18 cellular contexts compared by ENCODE assay signal in the genomic region with DNA sequence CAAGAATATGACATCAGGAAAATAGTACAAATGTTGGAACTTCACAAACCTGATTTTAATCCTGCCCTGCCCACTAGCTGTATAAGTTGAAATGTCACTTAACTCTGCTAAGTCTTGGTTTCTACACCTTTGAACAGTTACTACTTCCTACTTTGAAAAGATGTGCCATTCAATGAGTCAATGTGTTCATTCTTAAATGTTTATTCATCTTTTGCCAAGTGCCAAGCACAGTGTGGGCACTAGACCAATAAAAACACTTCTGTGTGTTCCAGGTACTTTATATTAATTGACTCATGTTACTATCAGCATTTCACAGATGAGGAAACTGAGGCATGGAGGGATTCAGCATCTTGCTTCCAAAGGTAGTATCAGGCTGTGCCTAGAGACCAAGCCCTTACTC. TPM values are rescaled to one million over a fixed set of nuclear protein-coding genes. Genes with fewer than 3 reads are reported as not detected.
A peak's percentile ranks its signal among the peaks of the same experiment; 100 is the strongest.
DNase-seq lines count a peak whose midpoint lies in the region; ATAC-seq, FAIRE-seq and TF ChIP-seq lines count a peak whose summit lies in the region.
"Had no signal": no experiment of that assay in that cellular context is flagged by ENCODE, and none has a peak within 500 bp of the region (broad histone marks: within the 10 kb centered on the region; RNA-seq: fewer than 3 reads in every experiment).

No MANE protein-coding gene starts in this region.

- H3K9me3 Mint-ChIP-seq in activated T-cell treated with anti-CD3 and anti-CD28 coated beads, Interleukin-2, amount 50 U/mL, for 72 hours = no peaks in the 10 kb centered on the region
- H3K9me3 Mint-ChIP-seq in stimulated activated naive CD8-positive, alpha-beta T cell treated with anti-CD3 and anti-CD28 coated beads, Interleukin-15, amount 100 ng/mL, for 72 hours = no peaks in the 10 kb centered on the region
- H3K9me3 Mint-ChIP-seq: mesothelial cell of epicardium had no signal

- no peak overlapping the region for H3K27ac ChIP-seq in HepG2 (ENCODE audit: extremely low read length, insufficient read depth, low read length)
- H3K27ac ChIP-seq: PC-9, right lobe of liver, SK-N-MC, WERI-Rb-1 had no signal

- BruUV-seq in HepG2 (replicated peaks; lab: Mats Ljungman, UMichigan) = no TSS peak

- peak overlapping the region; percentile 76 for H3K27ac Mint-ChIP-seq in activated T-cell treated with anti-CD3 and anti-CD28 coated beads, Interleukin-2, amount 50 U/mL, for 72 hours
- H3K27ac Mint-ChIP-seq in stimulated activated naive CD8-positive, alpha-beta T cell treated with anti-CD3 and anti-CD28 coated beads, Interleukin-15, amount 100 ng/mL, for 72 hours = no peak overlapping the region

- ATAC-seq in activated T-cell treated with anti-CD3 and anti-CD28 coated beads, Interleukin-2, amount 50 U/mL, for 72 hours (replicated peaks in 1 of 2) = peak; percentile 30 to 33
- ATAC-seq in stimulated activated naive CD8-positive, alpha-beta T cell treated with anti-CD3 and anti-CD28 coated beads, Interleukin-15, amount 100 ng/mL, for 72 hours = no peak
- no peak for ATAC-seq in HepG2

- peaks cover 3% of the 10 kb centered on the region for H4K20me1 ChIP-seq in Loucy (ENCODE audit: insufficient read depth, low read length, poor library complexity, severe bottlenecking)
- H4K20me1 ChIP-seq in HepG2 (ENCODE audit: insufficient read depth, low read length) = no peaks in the 10 kb centered on the region

- DNase-seq in activated T-cell treated with anti-CD3 and anti-CD28 coated beads, Interleukin-2, amount 50 U/mL, for 72 hours = no peak
- DNase-seq in activated T-cell treated with anti-CD3 and anti-CD28 coated beads, Interleukin-2, amount 50 U/mL, for 48 hours = no peak
- DNase-seq in dermis blood vessel endothelial cell (peak; percentile 74), renal cortical epithelial cell (ENCODE audit: low read depth) (peak; percentile 23), T1000 (lab: John Stamatoyannopoulos, UW) (no peak), HepG2 (ENCODE audit: low spot score) (no peak)
- no peak for DNase-seq in stimulated activated naive CD8-positive, alpha-beta T cell treated with anti-CD3 and anti-CD28 coated beads, Interleukin-15, amount 100 ng/mL, for 72 hours
- DNase-seq: NCI-H1105, NCI-H2107, NCI-H69, PC-9, WERI-Rb-1 had no signal

- H3K4me3 ChIP-seq in Loucy (ENCODE audit: low read length, poor library complexity, severe bottlenecking) (peak overlapping the region; percentile 69), HepG2 (replicated peaks in 1 of 3; ENCODE audit: insufficient read depth in 1 of 3, low read depth in 2 of 3, low read length in 3 of 3) (no peak overlapping the region)
- H3K4me3 ChIP-seq: PC-9, right lobe of liver, SK-N-MC had no signal

- no peak overlapping the region; the same call in 1 of the 2 replicates for H2AFZ ChIP-seq in Loucy (ENCODE audit: low read length)
- H2AFZ ChIP-seq in HepG2 (ENCODE audit: low read length) = no peak overlapping the region
- H2AFZ ChIP-seq: PC-9 had no signal

- POLR2A ChIA-PET in HepG2 (lab: Yijun Ruan, JAX) = no interaction called here

- CTCF ChIA-PET in HepG2 (lab: Yijun Ruan, JAX; ENCODE audit: low intra/inter-chr PET ratio, low total read pairs) = no interaction called here

- FAIRE-seq in HepG2 (lab: Jason Lieb, UNC) = no peak
- FAIRE-seq: islet of Langerhans had no signal

- intact Hi-C loops in HepG2 (cut with micrococcal nuclease; ENCODE audit: unreplicated experiment) = no loop called here

- peaks cover 5% of the 10 kb centered on the region; the same call in 1 of the 2 replicates for H3F3A ChIP-seq in Loucy (ENCODE audit: low read depth)

- no peaks in the 10 kb centered on the region for H3K27me3 ChIP-seq in Loucy (ENCODE audit: insufficient read depth, low read length, poor library complexity, severe bottlenecking)
- H3K27me3 ChIP-seq in HepG2 (ENCODE audit: control insufficient read depth in 1 of 2, insufficient read depth in 2 of 2, low read length in 2 of 2) = no peaks in the 10 kb centered on the region
- H3K27me3 ChIP-seq: right lobe of liver had no signal

- in situ Hi-C loops in HepG2 (cut with HindIII; ENCODE audit: extremely low pct_ligation_motif_present, low pct_unique_long_range_greater_than_20kb) = loop anchor here (10.0 to 25.0 kb wide), 2 partner anchors 453 to 711 kb away; partner anchors contain the start of gene PTGS1

- TF ChIP-seq EP300 in HepG2 (IDR thresholded peaks at IDR 0.05; ENCODE audit: low read depth in 2 of 2, low read length in 2 of 2) (no peak), HepG2 (CRISPR knock-in tag; IDR thresholded peaks at IDR 0.05; ENCODE audit: borderline replicate concordance) (no peak)

- no peak overlapping the region for H3K4me3 Mint-ChIP-seq in activated T-cell treated with anti-CD3 and anti-CD28 coated beads, Interleukin-2, amount 50 U/mL, for 72 hours
- H3K4me3 Mint-ChIP-seq in stimulated activated naive CD8-positive, alpha-beta T cell treated with anti-CD3 and anti-CD28 coated beads, Interleukin-15, amount 100 ng/mL, for 72 hours = no peak overlapping the region
- H3K4me3 Mint-ChIP-seq: mesothelial cell of epicardium had no signal

- H3K27me3 Mint-ChIP-seq in activated T-cell treated with anti-CD3 and anti-CD28 coated beads, Interleukin-2, amount 50 U/mL, for 72 hours (ENCODE audit: low read depth) = no peaks in the 10 kb centered on the region
- H3K27me3 Mint-ChIP-seq in stimulated activated naive CD8-positive, alpha-beta T cell treated with anti-CD3 and anti-CD28 coated beads, Interleukin-15, amount 100 ng/mL, for 72 hours = no peaks in the 10 kb centered on the region

- H3K36me3 ChIP-seq in Loucy (ENCODE audit: insufficient read depth, low read length) (peaks cover 18% of the 10 kb centered on the region), HepG2 (replicated peaks in 1 of 2; ENCODE audit: control insufficient read depth in 1 of 2, insufficient read depth in 2 of 2, low read length in 2 of 2) (peaks cover 3 to 17% of the 10 kb centered on the region in 2 experiments; a peak in 4 of 5 replicates)

- TF ChIP-seq CTCF in Loucy (conservative IDR thresholded peaks at IDR 0.05; ENCODE audit: low read length) (no peak), HepG2 (CRISPR knock-in tag; IDR thresholded peaks at IDR 0.05) (no peak)

- H3K36me3 Mint-ChIP-seq in activated T-cell treated with anti-CD3 and anti-CD28 coated beads, Interleukin-2, amount 50 U/mL, for 72 hours (ENCODE audit: insufficient read depth in 2 of 2) = peaks cover 7 to 10% of the 10 kb centered on the region in 2 donors

- TF ChIP-seq POLR2A in HepG2 (IDR thresholded peaks at IDR 0.05; ENCODE audit: insufficient read depth in 1 of 2, low read depth in 2 of 2, low read length in 2 of 2) = no peak

- H3K4me1 ChIP-seq in Loucy (ENCODE audit: insufficient read depth, low read length, poor library complexity, severe bottlenecking) (peaks cover 21% of the 10 kb centered on the region), HepG2 (ENCODE audit: insufficient read depth, low read length) (peaks cover 19% of the 10 kb centered on the region)

- peak overlapping the region; percentile 89 for H3K4me2 ChIP-seq in Loucy (ENCODE audit: low read depth, low read length, poor library complexity, severe bottlenecking)
- H3K4me2 ChIP-seq in HepG2 (ENCODE audit: low read depth, low read length) = no peak overlapping the region
- H3K4me2 ChIP-seq: PC-9 had no signal

- peaks cover 24% of the 10 kb centered on the region for H3K4me1 Mint-ChIP-seq in activated T-cell treated with anti-CD3 and anti-CD28 coated beads, Interleukin-2, amount 50 U/mL, for 72 hours (ENCODE audit: low read depth)
- peaks cover 26% of the 10 kb centered on the region for H3K4me1 Mint-ChIP-seq in stimulated activated naive CD8-positive, alpha-beta T cell treated with anti-CD3 and anti-CD28 coated beads, Interleukin-15, amount 100 ng/mL, for 72 hours
- H3K4me1 Mint-ChIP-seq: mesothelial cell of epicardium had no signal

- H3K9me2 ChIP-seq in Loucy (replicated peaks; ENCODE audit: low read depth, low read length) = no peaks in the 10 kb centered on the region

- H3K9me3 ChIP-seq in Loucy (ENCODE audit: insufficient read depth, low read depth, low read length) (no peaks in the 10 kb centered on the region), HepG2 (ENCODE audit: low read length) (no peaks in the 10 kb centered on the region)
- H3K9me3 ChIP-seq: right lobe of liver had no signal

- no peak for TF ChIP-seq RAD21 in HepG2 (CRISPR knock-in tag; IDR thresholded peaks at IDR 0.05)

- H3K79me2 ChIP-seq in Loucy (ENCODE audit: insufficient read depth, low read length) = peaks cover 36% of the 10 kb centered on the region
- H3K79me2 ChIP-seq in HepG2 (ENCODE audit: insufficient read depth, low read length) = no peaks in the 10 kb centered on the region

- H3K9ac ChIP-seq in Loucy (ENCODE audit: low read depth, low read length, poor library complexity, severe bottlenecking) (peak overlapping the region; percentile 52), HepG2 (ENCODE audit: insufficient read depth, low read depth, low read length) (no peak overlapping the region)

RNA-seq across cellular contexts. Expression of gene PDCL, which starts 12.8 kb away (rescaled TPM):
- 10 to 100 TPM; 14.2 to 18.7 TPM for total RNA-seq in activated T-cell treated with anti-CD3 and anti-CD28 coated beads, Interleukin-2, amount 50 U/mL, for 72 hours
- total RNA-seq in dermis blood vessel endothelial cell (87.4 and 118 TPM in 2 replicates), renal cortical epithelial cell (51.9 and 53.7 TPM in 2 replicates), HepG2 (2016; rRNA removed; fragmentation: Illumina TruSeq; extraction: Trizol) (21.6 and 35.2 TPM in 2 replicates)
- total RNA-seq in HepG2 (2016; cell fraction: cytosol; rRNA removed; fragmentation: Illumina TruSeq; extraction: Trizol; ENCODE audit: low read depth) = 3.4 and 4.1 TPM in 2 replicates
- 20.0 and 33.9 TPM in 2 replicates for total RNA-seq in HepG2 (2016; cell fraction: insoluble cytoplasmic fraction; rRNA removed; fragmentation: Illumina TruSeq; extraction: Trizol)
- total RNA-seq in HepG2 (2016; cell fraction: membrane; rRNA removed; fragmentation: Illumina TruSeq; extraction: Trizol) = 8.2 and 9.2 TPM in 2 replicates
- 9.3 and 10.7 TPM in 2 replicates for total RNA-seq in HepG2 (2016; cell fraction: nucleus; rRNA removed; fragmentation: Illumina TruSeq; extraction: Trizol)
- 4.8 and 6.1 TPM in 2 replicates for polyA plus RNA-seq in HepG2 (2011; rRNA removed)
- polyA plus RNA-seq in HepG2 (2011; cell fraction: cytosol; rRNA removed) = 4.8 and 5.4 TPM in 2 replicates
- 1.8 and 2.9 TPM in 2 replicates for polyA plus RNA-seq in HepG2 (2011; cell fraction: nucleus; rRNA removed)
- polyA plus RNA-seq in HepG2 (2012) = 11.2 and 11.9 TPM in 2 replicates
- 1.2 and 1.4 TPM in 2 replicates for polyA plus RNA-seq in HepG2 (2016; cell fraction: cytosol; fragmentation: Illumina TruSeq; extraction: Trizol; ENCODE audit: low read depth)
- 24.9 and 34.1 TPM in 2 replicates for polyA plus RNA-seq in HepG2 (2016; cell fraction: insoluble cytoplasmic fraction; fragmentation: Illumina TruSeq; extraction: Trizol; ENCODE audit: low read depth)
- polyA plus RNA-seq in HepG2 (2016; cell fraction: membrane; fragmentation: Illumina TruSeq; extraction: Trizol; ENCODE audit: low read depth) = 3.8 and 3.9 TPM in 2 replicates
- polyA plus RNA-seq in HepG2 (2016; cell fraction: nucleus; fragmentation: Illumina TruSeq; extraction: Trizol; ENCODE audit: insufficient read depth, low read depth) = 10.9 and 12.3 TPM in 2 replicates
- 7.3 and 25.2 TPM in 2 replicates for polyA minus RNA-seq in HepG2 (2011; rRNA and poly(A)+ RNA removed; ENCODE audit: low replicate concordance)
- 11.0 and 12.0 TPM in 2 replicates for polyA minus RNA-seq in HepG2 (2011; cell fraction: cytosol; rRNA and poly(A)+ RNA removed)
- polyA minus RNA-seq in HepG2 (2011; cell fraction: nucleus; rRNA and poly(A)+ RNA removed) = 3.3 and 6.3 TPM in 2 replicates

RNA-seq across cellular contexts. Expression of gene OR1K1, which starts 15.6 kb away (rescaled TPM):
- not detected for total RNA-seq in activated T-cell treated with anti-CD3 and anti-CD28 coated beads, Interleukin-2, amount 50 U/mL, for 72 hours
- total RNA-seq in dermis blood vessel endothelial cell (not detected in 2 replicates), renal cortical epithelial cell (not detected in 2 replicates), HepG2 (2016; rRNA removed; fragmentation: Illumina TruSeq; extraction: Trizol) (not detected in 2 replicates)
- not detected in 2 replicates for total RNA-seq in HepG2 (2016; cell fraction: cytosol; rRNA removed; fragmentation: Illumina TruSeq; extraction: Trizol; ENCODE audit: low read depth)
- not detected in 2 replicates for total RNA-seq in HepG2 (2016; cell fraction: insoluble cytoplasmic fraction; rRNA removed; fragmentation: Illumina TruSeq; extraction: Trizol)
- not detected in 2 replicates for total RNA-seq in HepG2 (2016; cell fraction: membrane; rRNA removed; fragmentation: Illumina TruSeq; extraction: Trizol)
- total RNA-seq in HepG2 (2016; cell fraction: nucleus; rRNA removed; fragmentation: Illumina TruSeq; extraction: Trizol) = not detected in 2 replicates
- polyA plus RNA-seq in HepG2 (2011; rRNA removed) = not detected in 2 replicates
- not detected in 2 replicates for polyA plus RNA-seq in HepG2 (2011; cell fraction: cytosol; rRNA removed)
- not detected in 2 replicates for polyA plus RNA-seq in HepG2 (2011; cell fraction: nucleus; rRNA removed)
- polyA plus RNA-seq in HepG2 (2012) = not detected in 2 replicates
- not detected in 2 replicates for polyA plus RNA-seq in HepG2 (2016; cell fraction: cytosol; fragmentation: Illumina TruSeq; extraction: Trizol; ENCODE audit: low read depth)
- not detected in 2 replicates for polyA plus RNA-seq in HepG2 (2016; cell fraction: insoluble cytoplasmic fraction; fragmentation: Illumina TruSeq; extraction: Trizol; ENCODE audit: low read depth)
- polyA plus RNA-seq in HepG2 (2016; cell fraction: membrane; fragmentation: Illumina TruSeq; extraction: Trizol; ENCODE audit: low read depth) = not detected in 2 replicates
- polyA plus RNA-seq in HepG2 (2016; cell fraction: nucleus; fragmentation: Illumina TruSeq; extraction: Trizol; ENCODE audit: insufficient read depth, low read depth) = not detected in 2 replicates
- not detected in 2 replicates for polyA minus RNA-seq in HepG2 (2011; rRNA and poly(A)+ RNA removed; ENCODE audit: low replicate concordance)
- not detected in 2 replicates for polyA minus RNA-seq in HepG2 (2011; cell fraction: cytosol; rRNA and poly(A)+ RNA removed)
- not detected in 2 replicates for polyA minus RNA-seq in HepG2 (2011; cell fraction: nucleus; rRNA and poly(A)+ RNA removed)
- total RNA-seq: epithelial cell of proximal tubule, mesothelial cell of epicardium, PC-9, right lobe of liver had no signal

RNA-seq across cellular contexts. Expression of gene OR5C1, which starts 26.8 kb away (rescaled TPM):
- total RNA-seq in activated T-cell treated with anti-CD3 and anti-CD28 coated beads, Interleukin-2, amount 50 U/mL, for 72 hours = not detected
- not detected in 2 replicates for total RNA-seq in dermis blood vessel endothelial cell
- not detected in 2 replicates for total RNA-seq in renal cortical epithelial cell
- not detected in 2 replicates for total RNA-seq in HepG2 (2016; rRNA removed; fragmentation: Illumina TruSeq; extraction: Trizol)
- total RNA-seq in HepG2 (2016; cell fraction: cytosol; rRNA removed; fragmentation: Illumina TruSeq; extraction: Trizol; ENCODE audit: low read depth) = not detected in 2 replicates
- total RNA-seq in HepG2 (2016; cell fraction: insoluble cytoplasmic fraction; rRNA removed; fragmentation: Illumina TruSeq; extraction: Trizol) = not detected in 2 replicates
- not detected in 2 replicates for total RNA-seq in HepG2 (2016; cell fraction: membrane; rRNA removed; fragmentation: Illumina TruSeq; extraction: Trizol)
- total RNA-seq in HepG2 (2016; cell fraction: nucleus; rRNA removed; fragmentation: Illumina TruSeq; extraction: Trizol) = not detected in 2 replicates
- polyA plus RNA-seq in HepG2 (2011; rRNA removed) = not detected in 2 replicates
- not detected in 2 replicates for polyA plus RNA-seq in HepG2 (2011; cell fraction: cytosol; rRNA removed)
- not detected in 2 replicates for polyA plus RNA-seq in HepG2 (2011; cell fraction: nucleus; rRNA removed)
- not detected in 2 replicates for polyA plus RNA-seq in HepG2 (2012)
- polyA plus RNA-seq in HepG2 (2016; cell fraction: cytosol; fragmentation: Illumina TruSeq; extraction: Trizol; ENCODE audit: low read depth) = not detected in 2 replicates
- polyA plus RNA-seq in HepG2 (2016; cell fraction: insoluble cytoplasmic fraction; fragmentation: Illumina TruSeq; extraction: Trizol; ENCODE audit: low read depth) = not detected in 2 replicates
- not detected in 2 replicates for polyA plus RNA-seq in HepG2 (2016; cell fraction: membrane; fragmentation: Illumina TruSeq; extraction: Trizol; ENCODE audit: low read depth)
- polyA plus RNA-seq in HepG2 (2016; cell fraction: nucleus; fragmentation: Illumina TruSeq; extraction: Trizol; ENCODE audit: insufficient read depth, low read depth) = not detected in 2 replicates
- polyA minus RNA-seq in HepG2 (2011; rRNA and poly(A)+ RNA removed; ENCODE audit: low replicate concordance) = not detected in 2 replicates
- not detected in 2 replicates for polyA minus RNA-seq in HepG2 (2011; cell fraction: cytosol; rRNA and poly(A)+ RNA removed)
- not detected in 2 replicates for polyA minus RNA-seq in HepG2 (2011; cell fraction: nucleus; rRNA and poly(A)+ RNA removed)
- total RNA-seq: epithelial cell of proximal tubule, mesothelial cell of epicardium, PC-9, right lobe of liver had no signal

Comparison
In these comparisons a context has a peak if more than half of its experiments do, and no peak if none do; other contexts are left out.
1. ATAC-seq: peak in activated T-cell treated with anti-CD3 and anti-CD28 coated beads, Interleukin-2, amount 50 U/mL, for 72 hours (2 of 2); none in stimulated activated naive CD8-positive, alpha-beta T cell treated with anti-CD3 and anti-CD28 coated beads, Interleukin-15, amount 100 ng/mL, for 72 hours (single experiment) and HepG2 (single experiment).
2. DNase-seq: peak in dermis blood vessel endothelial cell (single experiment) and renal cortical epithelial cell (single experiment); none in activated T-cell treated with anti-CD3 and anti-CD28 coated beads, Interleukin-2, amount 50 U/mL, for 72 hours (0 of 2), activated T-cell treated with anti-CD3 and anti-CD28 coated beads, Interleukin-2, amount 50 U/mL, for 48 hours (0 of 2), stimulated activated naive CD8-positive, alpha-beta T cell treated with anti-CD3 and anti-CD28 coated beads, Interleukin-15, amount 100 ng/mL, for 72 hours (0 of 2), T1000 (single experiment) and HepG2 (single experiment).